26 cellular contexts compared by ENCODE assay signal in the genomic region with DNA sequence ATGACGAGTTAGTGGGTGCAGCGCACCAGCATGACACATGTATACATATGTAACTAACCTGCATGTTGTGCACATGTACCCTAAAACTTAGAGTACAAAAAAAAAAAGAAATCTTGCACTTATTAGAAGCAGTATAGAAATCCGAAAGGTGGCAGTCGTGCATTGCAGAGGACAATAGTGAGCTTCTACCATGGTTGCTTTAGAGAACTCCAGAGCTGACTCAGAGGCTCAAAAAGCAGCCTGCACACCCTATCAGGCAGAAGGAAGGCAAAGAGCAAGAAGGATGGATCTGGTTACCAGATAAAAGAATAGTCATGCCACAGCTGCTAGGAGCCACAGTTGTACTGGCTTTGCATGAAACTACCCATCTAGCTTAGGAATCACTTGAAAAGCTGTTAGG.
DNase-seq lines count a peak whose midpoint lies in the region; ATAC-seq lines count a peak whose summit lies in the region.
"Had no signal": no experiment of that assay in that cellular context is flagged by ENCODE, and none has a peak within 500 bp of the region (broad histone marks: within the 10 kb centered on the region; RNA-seq: fewer than 3 reads in every experiment).

No MANE protein-coding gene starts in this region.

- H3K27ac ChIP-seq in GM23248, result no peak overlapping the region
- H3K27ac ChIP-seq: prostate gland had no signal

- H3K9ac ChIP-seq in GM23248, result no peak overlapping the region

- H3K79me2 ChIP-seq in GM23248 (ENCODE audit: insufficient read depth), result no peaks in the 10 kb centered on the region

- no peaks in the 10 kb centered on the region for H3F3A ChIP-seq in GM23248 (ENCODE audit: insufficient read depth)

- H3K36me3 ChIP-seq in GM23248 (ENCODE audit: low read depth), result no peaks in the 10 kb centered on the region
- H3K36me3 ChIP-seq: prostate gland had no signal

- DNase-seq in EH (ENCODE audit: low read depth) (peak; percentile 1), GM23248 (peak; percentile 21), NCI-H226 (peak; percentile 19), globus pallidus (ENCODE audit: low spot score) (peak; percentile 31)
- DNase-seq: activated CD4-positive, alpha-beta T cell treated with anti-CD3 and anti-CD28 coated beads, Interleukin-2, amount 50 U/mL, for 48 hours; activated CD4-positive, CD25-positive, alpha-beta regulatory T cell treated with anti-CD3 and anti-CD28 coated beads, Interleukin-2, amount 50 U/mL, for 72 hours; activated naive CD4-positive, alpha-beta T cell treated with Interleukin-2 at 50 U/mL for 16 hours; Caco-2; central memory CD4-positive, alpha-beta T cell; DMS53; effector memory CD8-positive, alpha-beta T cell; erythroblast; KG1; kidney; natural killer cell; NCI-H1417 treated with DMSO at 0.1 percent for 48 hours; NCI-H2081; NCI-H82; OCI-M1; stimulated activated naive B cell treated with anti-CD40 and anti-IgM and Interleukin-4, amounts not matched to agents 10 μg/mL and 1 μg/mL and 100 μg/mL, for 72 hours; T-helper 17 cell had no signal

- in situ Hi-C loops in GM23248 (cut with MboI), result loop anchor here (25.0 kb wide), 1 partner anchor 96 kb away; no protein-coding TSS in a partner anchor

- no peaks in the 10 kb centered on the region for H3K9me2 ChIP-seq in GM23248 (ENCODE audit: insufficient read depth)

- H3K4me2 ChIP-seq in GM23248 (ENCODE audit: unreplicated experiment), result no peak overlapping the region

- no peaks in the 10 kb centered on the region for H3K9me3 ChIP-seq in GM23248 (ENCODE audit: low read depth)
- H3K9me3 ChIP-seq: Caco-2, prostate gland had no signal

- no peaks in the 10 kb centered on the region for H3K4me1 ChIP-seq in GM23248 (ENCODE audit: insufficient read depth)
- H3K4me1 ChIP-seq: Caco-2, prostate gland had no signal

- no peak overlapping the region for H3K4me3 ChIP-seq in GM23248
- H3K4me3 ChIP-seq: lung, prostate gland had no signal

- no peaks in the 10 kb centered on the region for H3K27me3 ChIP-seq in GM23248 (replicated peaks; ENCODE audit: insufficient read depth)

- no peak for ATAC-seq in HG03378 (IDR thresholded peaks at IDR 0.05; ENCODE audit: unreplicated experiment)
- ATAC-seq in HG02938 (IDR thresholded peaks at IDR 0.05; ENCODE audit: unreplicated experiment), result no peak
- no peak for ATAC-seq in HG02763 (IDR thresholded peaks at IDR 0.05; ENCODE audit: unreplicated experiment)
- ATAC-seq: effector memory CD8-positive, alpha-beta T cell; natural killer cell; stimulated activated naive B cell treated with anti-CD40 and anti-IgM and Interleukin-4, amounts not matched to agents 10 μg/mL and 1 μg/mL and 100 μg/mL, for 72 hours; T-helper 17 cell had no signal

- H2AFZ ChIP-seq in GM23248, result no peak overlapping the region

- WGBS in GM23248 (ENCODE audit: low coverage in 1 of 2, low lambda C conversion rate in 2 of 2, missing lambda C conversion rate in 2 of 2), 2 experiments, result 29 to 42% methylated on average over 4 of the region's 4 CpGs

- no peaks in the 10 kb centered on the region for H4K20me1 ChIP-seq in GM23248 (ENCODE audit: insufficient read depth)
